In genomic region chr16:81551141-81551808, GRCh38 we compare ENCODE assay signal across 8 cellular contexts.
DNase-seq lines count a peak whose midpoint lies in the region; ATAC-seq and TF ChIP-seq lines count a peak whose summit lies in the region.

No MANE protein-coding gene starts in this region.

- peaks cover 0 to 43% of the 10 kb centered on the region in 2 experiments; a peak in 2 of 4 replicates for H3K4me1 ChIP-seq in SK-N-SH (ENCODE audit: control insufficient read depth in 1 of 2, insufficient read depth in 2 of 2, low read depth in 1 of 2, low read length in 1 of 2)
- H3K4me1 ChIP-seq in esophagus squamous epithelium = peaks cover 26 to 93% (median 42%) of the 10 kb centered on the region in 3 donors
- H3K4me1 ChIP-seq in tibial nerve = peaks cover 0 to 18% (median 6%) of the 10 kb centered on the region in 4 donors

- TF ChIP-seq EP300 in SK-N-SH (IDR thresholded peaks at IDR 0.05; ENCODE audit: borderline replicate concordance in 1 of 2, low read depth in 1 of 2, low read length in 1 of 2) (no peak), tibial nerve (IDR thresholded peaks at IDR 0.05) (no peak)

- H3K9me3 Mint-ChIP-seq in activated naive CD4-positive, alpha-beta T cell treated with anti-CD3 and anti-CD28 coated beads for 36 hours = peaks cover 2% of the 10 kb centered on the region
- no peaks in the 10 kb centered on the region for H3K9me3 Mint-ChIP-seq in stimulated activated naive B cell treated with anti-CD40 and anti-IgM and Interleukin-4, amounts not matched to agents 10 μg/mL and 1 μg/mL and 100 μg/mL, for 72 hours

- H3K79me2 ChIP-seq in SK-N-SH (ENCODE audit: insufficient read depth) = peaks cover 16% of the 10 kb centered on the region; the same call in 1 of the 2 replicates

- no peak for TF ChIP-seq POLR2A in esophagus squamous epithelium (IDR thresholded peaks at IDR 0.05)
- no peak for TF ChIP-seq POLR2A in tibial nerve (IDR thresholded peaks at IDR 0.05)

- no peaks in the 10 kb centered on the region for H4K20me1 ChIP-seq in SK-N-SH (ENCODE audit: insufficient read depth)

- H3K36me3 ChIP-seq in SK-N-SH (replicated peaks in 1 of 2; ENCODE audit: control insufficient read depth in 1 of 2, insufficient read depth in 2 of 2, low read length in 1 of 2) (no peaks in the 10 kb centered on the region), esophagus squamous epithelium (no peaks in the 10 kb centered on the region), tibial nerve (no peaks in the 10 kb centered on the region)

- no peaks in the 10 kb centered on the region for H3K9me2 ChIP-seq in SK-N-SH

- H3K9ac ChIP-seq in SK-N-SH = peak overlapping the region; percentile 21; the same call in 1 of the 2 replicates

- H3K4me1 Mint-ChIP-seq in activated naive CD4-positive, alpha-beta T cell treated with anti-CD3 and anti-CD28 coated beads for 36 hours (ENCODE audit: low read depth) = peaks cover 43% of the 10 kb centered on the region
- peaks cover 43 to 75% of the 10 kb centered on the region in 2 donors for H3K4me1 Mint-ChIP-seq in stimulated activated naive B cell treated with anti-CD40 and anti-IgM and Interleukin-4, amounts not matched to agents 10 μg/mL and 1 μg/mL and 100 μg/mL, for 72 hours

- TF ChIP-seq CTCF in SK-N-SH (IDR thresholded peaks at IDR 0.05) = no peak
- TF ChIP-seq CTCF in esophagus squamous epithelium (IDR thresholded peaks at IDR 0.05) = no peak
- no peak for TF ChIP-seq CTCF in tibial nerve (IDR thresholded peaks at IDR 0.05)

- TF ChIP-seq RAD21 in SK-N-SH (IDR thresholded peaks at IDR 0.05; ENCODE audit: low read length) = no peak

- DNase-seq in activated naive CD4-positive, alpha-beta T cell treated with anti-CD3 and anti-CD28 coated beads for 36 hours = peak; percentile 6
- DNase-seq in activated naive CD4-positive, alpha-beta T cell treated with anti-CD3 and anti-CD28 coated beads, Interleukin-2, amount 50 U/mL, for 16 hours = no peak
- DNase-seq in SK-N-SH (peak; percentile 45), esophagus squamous epithelium (lab: John Stamatoyannopoulos, UW) (no peak), HuH-7.5 (ENCODE audit: low spot score) (no peak), tibial nerve (ENCODE audit: low spot score in 2 of 2) (no peak), DMS153 treated with DMSO at 0.1 percent for 48 hours (lab: John Stamatoyannopoulos, UW; ENCODE audit: unreplicated experiment) (no peak)
- no peak for DNase-seq in stimulated activated naive B cell treated with anti-CD40 and anti-IgM and Interleukin-4, amounts not matched to agents 10 μg/mL and 1 μg/mL and 100 μg/mL, for 72 hours

- CTCF ChIA-PET in activated naive CD4-positive, alpha-beta T cell treated with anti-CD3 and anti-CD28 coated beads for 36 hours (lab: Charles Lee) = no interaction called here
- CTCF ChIA-PET in SK-N-SH (lab: Yijun Ruan, JAX) = interaction anchor here (1.0 kb wide), 1 partner anchor 108 kb away, joined by 4 read pairs; no protein-coding TSS in a partner anchor

- WGBS in SK-N-SH (ENCODE audit: low lambda C conversion rate) = 67% methylated on average over 6 of the region's 6 CpGs
- WGBS in esophagus squamous epithelium, 2 donors = 44 to 50% methylated on average over 6 of the region's 6 CpGs
- 82% methylated on average over 6 of the region's 6 CpGs for WGBS in tibial nerve, 2 donors

- peaks cover 1% of the 10 kb centered on the region for H3K36me3 Mint-ChIP-seq in activated naive CD4-positive, alpha-beta T cell treated with anti-CD3 and anti-CD28 coated beads for 36 hours (ENCODE audit: low read depth)
- peaks cover 17 to 35% of the 10 kb centered on the region in 2 donors for H3K36me3 Mint-ChIP-seq in stimulated activated naive B cell treated with anti-CD40 and anti-IgM and Interleukin-4, amounts not matched to agents 10 μg/mL and 1 μg/mL and 100 μg/mL, for 72 hours

- H3K4me3 ChIP-seq in SK-N-SH (ENCODE audit: low read depth in 2 of 2, low read length in 1 of 2) (no peak overlapping the region), esophagus squamous epithelium (no peak overlapping the region), tibial nerve (no peak overlapping the region)

- H3K27ac Mint-ChIP-seq in activated naive CD4-positive, alpha-beta T cell treated with anti-CD3 and anti-CD28 coated beads for 36 hours = no peak overlapping the region
- H3K27ac Mint-ChIP-seq in stimulated activated naive B cell treated with anti-CD40 and anti-IgM and Interleukin-4, amounts not matched to agents 10 μg/mL and 1 μg/mL and 100 μg/mL, for 72 hours = peak overlapping the region; percentile 74

- H2AFZ ChIP-seq in SK-N-SH (ENCODE audit: low read depth) = no peak overlapping the region

- POLR2A ChIA-PET in SK-N-SH (lab: Yijun Ruan, JAX) = interaction anchor here (0.5 kb wide), 1 partner anchor 25 kb away, joined by 3 read pairs; no protein-coding TSS in a partner anchor

- H3K27me3 ChIP-seq in SK-N-SH (ENCODE audit: insufficient read depth) (no peaks in the 10 kb centered on the region), esophagus squamous epithelium (no peaks in the 10 kb centered on the region), tibial nerve (no peaks in the 10 kb centered on the region)

- intact Hi-C loops in activated naive CD4-positive, alpha-beta T cell treated with anti-CD3 and anti-CD28 coated beads for 36 hours (cut with micrococcal nuclease) = no loop called here
- intact Hi-C loops in esophagus squamous epithelium (cut with DNase I) = no loop called here

- peak overlapping the region in 1 of 2 experiments; percentile 72; a peak in 3 of 4 replicates for H3K27ac ChIP-seq in SK-N-SH (ENCODE audit: low read depth in 2 of 2, low read length in 1 of 2)
- peak overlapping the region in 3 of 4 donors; percentile 74 to 82 (median 79) for H3K27ac ChIP-seq in esophagus squamous epithelium
- no peak overlapping the region for H3K27ac ChIP-seq in tibial nerve

- H3K4me2 ChIP-seq in SK-N-SH = 0 out of 2 replicates have a peak overlapping the region, but pooled peaks have one; percentile 33

- H3F3A ChIP-seq in SK-N-SH (replicated peaks; ENCODE audit: insufficient read depth) = no peaks in the 10 kb centered on the region

- H3K9me3 ChIP-seq in SK-N-SH = no peaks in the 10 kb centered on the region
- no peaks in the 10 kb centered on the region for H3K9me3 ChIP-seq in esophagus squamous epithelium
- no peaks in the 10 kb centered on the region for H3K9me3 ChIP-seq in tibial nerve

- no peaks in the 10 kb centered on the region for H3K27me3 Mint-ChIP-seq in activated naive CD4-positive, alpha-beta T cell treated with anti-CD3 and anti-CD28 coated beads for 36 hours (ENCODE audit: low read depth)
- H3K27me3 Mint-ChIP-seq in stimulated activated naive B cell treated with anti-CD40 and anti-IgM and Interleukin-4, amounts not matched to agents 10 μg/mL and 1 μg/mL and 100 μg/mL, for 72 hours = no peaks in the 10 kb centered on the region

- no peak overlapping the region for H3K4me3 Mint-ChIP-seq in activated naive CD4-positive, alpha-beta T cell treated with anti-CD3 and anti-CD28 coated beads for 36 hours
- H3K4me3 Mint-ChIP-seq in stimulated activated naive B cell treated with anti-CD40 and anti-IgM and Interleukin-4, amounts not matched to agents 10 μg/mL and 1 μg/mL and 100 μg/mL, for 72 hours = no peak overlapping the region

- ATAC-seq in stimulated activated naive B cell treated with anti-CD40 and anti-IgM and Interleukin-4, amounts not matched to agents 10 μg/mL and 1 μg/mL and 100 μg/mL, for 72 hours (replicated peaks) = peak; percentile 44 to 84

TF ChIP-seq in SK-N-SH, 30 proteins besides CTCF, POLR2A, EP300 and RAD21:
- TF ChIP-seq MAX (IDR thresholded peaks at IDR 0.05; ENCODE audit: low read depth) (no peak), MXI1 (IDR thresholded peaks at IDR 0.05; ENCODE audit: low read depth, low read length) (no peak), FOSL2 (IDR thresholded peaks at IDR 0.05; ENCODE audit: borderline replicate concordance, low read depth) (0 out of 2 replicates have a peak, but pooled peaks have one; percentile 11), GATA2 (CRISPR knock-in tag; IDR thresholded peaks at IDR 0.05) (no peak)

Comparison
In these comparisons a context has a peak if more than half of its experiments do, and no peak if none do; other contexts are left out.
1. DNase-seq: peak in activated naive CD4-positive, alpha-beta T cell treated with anti-CD3 and anti-CD28 coated beads for 36 hours (single experiment) and SK-N-SH (single experiment); none in activated naive CD4-positive, alpha-beta T cell treated with anti-CD3 and anti-CD28 coated beads, Interleukin-2, amount 50 U/mL, for 16 hours (single experiment), esophagus squamous epithelium (single experiment), stimulated activated naive B cell treated with anti-CD40 and anti-IgM and Interleukin-4, amounts not matched to agents 10 μg/mL and 1 μg/mL and 100 μg/mL, for 72 hours (single experiment), HuH-7.5 (single experiment), tibial nerve (0 of 2) and DMS153 treated with DMSO at 0.1 percent for 48 hours (single experiment).
2. H3K27ac ChIP-seq: peak in esophagus squamous epithelium (3 of 4); none in tibial nerve (0 of 4).